8 cellular contexts compared by ENCODE assay signal in the genomic region with DNA sequence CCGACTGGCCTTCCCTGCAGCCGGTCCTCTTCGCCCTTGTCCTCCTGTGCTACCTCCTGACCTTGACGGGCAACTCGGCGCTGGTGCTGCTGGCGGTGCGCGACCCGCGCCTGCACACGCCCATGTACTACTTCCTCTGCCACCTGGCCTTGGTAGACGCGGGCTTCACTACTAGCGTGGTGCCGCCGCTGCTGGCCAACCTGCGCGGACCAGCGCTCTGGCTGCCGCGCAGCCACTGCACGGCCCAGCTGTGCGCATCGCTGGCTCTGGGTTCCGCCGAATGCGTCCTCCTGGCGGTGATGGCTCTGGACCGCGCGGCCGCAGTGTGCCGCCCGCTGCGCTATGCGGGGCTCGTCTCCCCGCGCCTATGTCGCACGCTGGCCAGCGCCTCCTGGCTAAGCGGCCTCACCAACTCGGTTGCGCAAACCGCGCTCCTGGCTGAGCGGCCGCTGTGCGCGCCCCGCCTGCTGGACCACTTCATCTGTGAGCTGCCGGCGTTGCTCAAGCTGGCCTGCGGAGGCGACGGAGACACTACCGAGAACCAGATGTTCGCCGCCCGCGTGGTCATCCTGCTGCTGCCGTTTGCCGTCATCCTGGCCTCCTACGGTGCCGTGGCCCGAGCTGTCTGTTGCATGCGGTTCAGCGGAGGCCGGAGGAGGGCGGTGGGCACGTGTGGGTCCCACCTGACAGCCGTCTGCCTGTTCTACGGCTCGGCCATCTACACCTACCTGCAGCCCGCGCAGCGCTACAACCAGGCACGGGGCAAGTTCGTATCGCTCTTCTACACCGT. TPM values are rescaled to one million over a fixed set of nuclear protein-coding genes. Genes with fewer than 3 reads are reported as not detected.
DNase-seq lines count a peak whose midpoint lies in the region; ATAC-seq and TF ChIP-seq lines count a peak whose summit lies in the region.

No MANE protein-coding gene starts in this region.

- peaks cover 16% of the 10 kb centered on the region for H3K4me1 Mint-ChIP-seq in activated naive CD8-positive, alpha-beta T cell treated with anti-CD3 and anti-CD28 coated beads, Interleukin-2, amount 50 U/mL, for 24 hours

- TF ChIP-seq CTCF in BJ (IDR thresholded peaks at IDR 0.05; ENCODE audit: insufficient read depth, low read depth, low read length) (0 out of 2 replicates have a peak, but pooled peaks have one; percentile 18), hepatocyte (IDR thresholded peaks at IDR 0.05; ENCODE audit: poor library complexity) (peak; percentile 35)

- intact Hi-C loops in sciatic nerve (cut with DNase I) = no loop called here

- H3K4me3 Mint-ChIP-seq in activated naive CD8-positive, alpha-beta T cell treated with anti-CD3 and anti-CD28 coated beads, Interleukin-2, amount 50 U/mL, for 24 hours = peak overlapping the region; percentile 58

- DNase-seq in BJ (ENCODE audit: low read depth) = no peak
- peak; percentile 23 for DNase-seq in activated naive CD8-positive, alpha-beta T cell treated with anti-CD3 and anti-CD28 coated beads, Interleukin-2, amount 50 U/mL, for 24 hours
- peak; percentile 88 for DNase-seq in hepatocyte (ENCODE audit: low spot score)
- DNase-seq in sciatic nerve (ENCODE audit: low spot score) = peak; percentile 66
- no peak for DNase-seq in SIG-M5 (lab: John Stamatoyannopoulos, UW)

- peak overlapping the region; percentile 94 for H3K4me2 ChIP-seq in hepatocyte

- CTCF ChIA-PET in BJ (lab: Yijun Ruan, JAX) = no interaction called here

- H3K4me1 ChIP-seq in HUES64 (ENCODE audit: insufficient read depth, low read length) (peaks cover 12% of the 10 kb centered on the region), hepatocyte (ENCODE audit: insufficient read depth) (peaks cover 3% of the 10 kb centered on the region)

- H3K9me2 ChIP-seq in hepatocyte (replicated peaks; ENCODE audit: insufficient read depth) = no peaks in the 10 kb centered on the region

- no peaks in the 10 kb centered on the region for H3K9me3 ChIP-seq in HUES64 (ENCODE audit: insufficient read depth, low read depth, low read length)
- no peaks in the 10 kb centered on the region for H3K9me3 ChIP-seq in hepatocyte (ENCODE audit: low read depth)

- WGBS in HUES64 = 2% methylated on average over 82 of the region's 83 CpGs
- 5% methylated on average over 83 of the region's 83 CpGs for WGBS in hepatocyte (ENCODE audit: low lambda C conversion rate, missing lambda C conversion rate)

- POLR2A ChIA-PET in BJ (lab: Charles Lee) = no interaction called here

- no peaks in the 10 kb centered on the region for H3K36me3 Mint-ChIP-seq in activated naive CD8-positive, alpha-beta T cell treated with anti-CD3 and anti-CD28 coated beads, Interleukin-2, amount 50 U/mL, for 24 hours (ENCODE audit: low read depth)

- peaks cover 9% of the 10 kb centered on the region for H3K27me3 ChIP-seq in BJ (ENCODE audit: control insufficient read depth, insufficient read depth, low read length)
- peaks cover 74% of the 10 kb centered on the region for H3K27me3 ChIP-seq in HUES64 (ENCODE audit: insufficient read depth, low read length)
- H3K27me3 ChIP-seq in hepatocyte = peaks cover 83% of the 10 kb centered on the region

- H3K4me3 ChIP-seq in BJ (ENCODE audit: low read depth, low read length) = no peak overlapping the region
- H3K4me3 ChIP-seq in HUES64 (ENCODE audit: low read length) = peak overlapping the region; percentile 52
- H3K4me3 ChIP-seq in hepatocyte = peak overlapping the region; percentile 33

- no peaks in the 10 kb centered on the region for H3K9me3 Mint-ChIP-seq in activated naive CD8-positive, alpha-beta T cell treated with anti-CD3 and anti-CD28 coated beads, Interleukin-2, amount 50 U/mL, for 24 hours

- peak overlapping the region; percentile 65 for H3K27ac Mint-ChIP-seq in activated naive CD8-positive, alpha-beta T cell treated with anti-CD3 and anti-CD28 coated beads, Interleukin-2, amount 50 U/mL, for 24 hours

- no peak overlapping the region for H3K27ac ChIP-seq in HUES64 (ENCODE audit: low read depth, low read length)
- no peak overlapping the region for H3K27ac ChIP-seq in hepatocyte

- H3K27me3 Mint-ChIP-seq in activated naive CD8-positive, alpha-beta T cell treated with anti-CD3 and anti-CD28 coated beads, Interleukin-2, amount 50 U/mL, for 24 hours = peaks cover 65% of the 10 kb centered on the region

- H3K36me3 ChIP-seq in BJ (ENCODE audit: control insufficient read depth, insufficient read depth, low read length) (no peaks in the 10 kb centered on the region), HUES64 (ENCODE audit: insufficient read depth, low read length) (no peaks in the 10 kb centered on the region), hepatocyte (replicated peaks; ENCODE audit: insufficient read depth, low read depth) (no peaks in the 10 kb centered on the region)

- no peaks in the 10 kb centered on the region for H4K20me1 ChIP-seq in hepatocyte (ENCODE audit: insufficient read depth, poor library complexity, severe bottlenecking)

- H2AFZ ChIP-seq in hepatocyte = peak overlapping the region; percentile 56

- ATAC-seq in activated naive CD8-positive, alpha-beta T cell treated with anti-CD3 and anti-CD28 coated beads, Interleukin-2, amount 50 U/mL, for 24 hours = peak; percentile 55
- ATAC-seq in sciatic nerve (peak; percentile 76), GM18502 (IDR thresholded peaks at IDR 0.05; ENCODE audit: poor library complexity, unreplicated experiment) (no peak), GM21825 (IDR thresholded peaks at IDR 0.05; ENCODE audit: unreplicated experiment) (no peak)

- H3K79me2 ChIP-seq in hepatocyte = no peaks in the 10 kb centered on the region

- no peak overlapping the region; the same call in 1 of the 2 replicates for H3K9ac ChIP-seq in HUES64 (ENCODE audit: low read depth, low read length)

RNA-seq across cellular contexts. Expression of a gene that starts 6.1 kb away (rescaled TPM):
- polyA plus RNA-seq in BJ (2011; rRNA removed) (not detected in 2 replicates), hepatocyte (124 and 158 TPM in 2 replicates)
- polyA minus RNA-seq in BJ (2011; rRNA and poly(A)+ RNA removed) = not detected in 2 replicates
- not detected for polyA plus RNA-seq in HUES64 (2013, experiment 1 of 2)
- polyA plus RNA-seq in HUES64 (2013, experiment 2 of 2) = not detected
- total RNA-seq in hepatocyte (99.5 and 154 TPM in 2 replicates), sciatic nerve (4.1 TPM)

RNA-seq across cellular contexts. Expression of a gene that starts 31.5 kb away (rescaled TPM):
- not detected in 2 replicates for polyA plus RNA-seq in BJ (2011; rRNA removed)
- not detected in 2 replicates for polyA minus RNA-seq in BJ (2011; rRNA and poly(A)+ RNA removed)
- polyA plus RNA-seq in HUES64 (2013, experiment 1 of 2) = not detected
- polyA plus RNA-seq in HUES64 (2013, experiment 2 of 2) = not detected
- not detected in 2 replicates for total RNA-seq in hepatocyte
- not detected in 2 replicates for polyA plus RNA-seq in hepatocyte
- not detected for total RNA-seq in sciatic nerve

Comparison
In these comparisons a context has a peak if more than half of its experiments do, and no peak if none do; other contexts are left out.
1. DNase-seq: peak in activated naive CD8-positive, alpha-beta T cell treated with anti-CD3 and anti-CD28 coated beads, Interleukin-2, amount 50 U/mL, for 24 hours (single experiment), hepatocyte (single experiment) and sciatic nerve (single experiment); none in BJ (single experiment) and SIG-M5 (single experiment).
2. ATAC-seq: peak in activated naive CD8-positive, alpha-beta T cell treated with anti-CD3 and anti-CD28 coated beads, Interleukin-2, amount 50 U/mL, for 24 hours (single experiment) and sciatic nerve (single experiment); none in GM18502 (single experiment) and GM21825 (single experiment).
3. RNA of a gene that starts 6.1 kb away (total RNA-seq): 99.5 to 154 TPM in hepatocyte; 4.1 TPM in sciatic nerve (single experiment); every median in the first group is over 10 times any median in the second.